15 cellular contexts compared by ENCODE assay signal in the genomic region with DNA sequence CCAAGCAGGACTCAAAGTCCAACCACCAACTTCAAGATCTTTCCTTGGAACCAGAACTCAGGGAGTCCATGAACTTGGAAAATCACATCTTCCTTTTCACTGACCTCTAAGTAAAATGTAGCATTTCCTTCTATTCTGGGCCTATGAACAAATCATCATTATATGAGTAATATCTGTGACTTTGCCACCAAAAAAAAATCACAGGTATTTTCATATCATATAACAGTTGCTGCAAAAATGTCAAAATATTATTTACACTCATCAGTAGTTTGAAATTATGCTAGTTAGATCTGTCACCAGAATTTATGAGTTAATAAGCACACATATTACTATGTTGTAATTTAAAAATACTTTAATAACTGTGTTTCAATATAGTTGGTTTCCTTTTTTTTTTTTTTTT. TPM values are rescaled to one million over a fixed set of nuclear protein-coding genes. Genes with fewer than 3 reads are reported as not detected.
DNase-seq lines count a peak whose midpoint lies in the region; ATAC-seq and TF ChIP-seq lines count a peak whose summit lies in the region.
"Had no signal": no experiment of that assay in that cellular context is flagged by ENCODE, and none has a peak within 500 bp of the region (broad histone marks: within the 10 kb centered on the region; RNA-seq: fewer than 3 reads in every experiment).

No MANE protein-coding gene starts in this region.

- H3K9me3 Mint-ChIP-seq in memory B cell = no peaks in the 10 kb centered on the region
- H3K9me3 Mint-ChIP-seq: immature natural killer cell had no signal

- H3K4me3 ChIP-seq in GM23248 (peak overlapping the region; percentile 41), brain microvascular endothelial cell (ENCODE audit: low read depth, low read length) (no peak overlapping the region), MG63 (no peak overlapping the region; the same call in 1 of the 2 replicates)
- H3K4me3 ChIP-seq: GM23338 had no signal

- peaks cover 39% of the 10 kb centered on the region for H3K4me1 Mint-ChIP-seq in memory B cell

- H3K27me3 Mint-ChIP-seq in memory B cell = no peaks in the 10 kb centered on the region

- H3K27ac ChIP-seq in GM23248 (peak overlapping the region; percentile 99), brain microvascular endothelial cell (peak overlapping the region; percentile 80), substantia nigra (ENCODE audit: low read depth, low read length, poor library complexity, severe bottlenecking) (peak overlapping the region; percentile 93)

- in situ Hi-C loops in GM23248 (cut with MboI) = no loop called here
- in situ Hi-C loops in brain microvascular endothelial cell (cut with HindIII; ENCODE audit: low pct_ligation_motif_present, low sequenced_read_pairs) = no loop called here

- H4K20me1 ChIP-seq in GM23248 (ENCODE audit: insufficient read depth) = no peaks in the 10 kb centered on the region

- H3K27me3 ChIP-seq in GM23248 (replicated peaks; ENCODE audit: insufficient read depth) (no peaks in the 10 kb centered on the region), brain microvascular endothelial cell (replicated peaks) (no peaks in the 10 kb centered on the region), MG63 (no peaks in the 10 kb centered on the region)

- H3K9me2 ChIP-seq in GM23248 (ENCODE audit: insufficient read depth) = no peaks in the 10 kb centered on the region

- peak overlapping the region; percentile 53 for H3K4me2 ChIP-seq in GM23248 (ENCODE audit: unreplicated experiment)
- H3K4me2 ChIP-seq: GM23338 had no signal

- peaks cover 76% of the 10 kb centered on the region for H3K79me2 ChIP-seq in GM23248 (ENCODE audit: insufficient read depth)

- H3K9ac ChIP-seq in GM23248 = peak overlapping the region; percentile 74

- no peak for TF ChIP-seq CTCF in brain microvascular endothelial cell (IDR thresholded peaks at IDR 0.05; ENCODE audit: low read depth, low read length, missing control alignments)

- DNase-seq in GM23248 = no peak
- DNase-seq in brain microvascular endothelial cell = no peak
- no peak for DNase-seq in memory B cell (ENCODE audit: low spot score in 2 of 2)
- no peak for DNase-seq in substantia nigra (lab: John Stamatoyannopoulos, UW)
- DNase-seq in MG63 = no peak
- DNase-seq: immature natural killer cell; NCI-H2029 treated with DMSO at 0.1 percent for 48 hours; NK-92 treated with Interleukin-12 subunit alpha and Interleukin-12 subunit beta, amount 100 ng/mL, for 24 hours; occipital lobe had no signal

- H3K4me3 Mint-ChIP-seq in memory B cell = no peak overlapping the region
- H3K4me3 Mint-ChIP-seq: GM23338, immature natural killer cell had no signal

- H3K36me3 ChIP-seq in GM23248 (ENCODE audit: low read depth) (no peaks in the 10 kb centered on the region), brain microvascular endothelial cell (replicated peaks) (no peaks in the 10 kb centered on the region), MG63 (peaks cover 64% of the 10 kb centered on the region)

- peaks cover 43% of the 10 kb centered on the region for H3K4me1 ChIP-seq in GM23248 (ENCODE audit: insufficient read depth)

- peak overlapping the region; percentile 61; the same call in 1 of the 2 replicates for H2AFZ ChIP-seq in GM23248
- H2AFZ ChIP-seq: GM23338 had no signal

- H3F3A ChIP-seq in GM23248 (ENCODE audit: insufficient read depth) = peaks cover 38% of the 10 kb centered on the region

- H3K9me3 ChIP-seq in GM23248 (ENCODE audit: low read depth) (no peaks in the 10 kb centered on the region), MG63 (no peaks in the 10 kb centered on the region)

- peaks cover 8% of the 10 kb centered on the region for H3K36me3 Mint-ChIP-seq in memory B cell
- H3K36me3 Mint-ChIP-seq: immature natural killer cell had no signal

- peak overlapping the region; percentile 88 for H3K27ac Mint-ChIP-seq in memory B cell
- H3K27ac Mint-ChIP-seq: GM23338, immature natural killer cell had no signal

- ATAC-seq in memory B cell (ENCODE audit: low read depth) = no peak
- ATAC-seq in GM21360 (IDR thresholded peaks at IDR 0.05; ENCODE audit: unreplicated experiment) = no peak
- no peak for ATAC-seq in GM18511 (IDR thresholded peaks at IDR 0.05; ENCODE audit: unreplicated experiment)
- ATAC-seq in GM19351 (IDR thresholded peaks at IDR 0.05; ENCODE audit: unreplicated experiment) = no peak
- ATAC-seq: GM23338 had no signal

RNA-seq across cellular contexts. Expression of a gene that starts 27.3 kb away (rescaled TPM):
- total RNA-seq in GM23248 (2014; rRNA removed; shearing (Covaris generic)) = 0.32 and 0.76 TPM in 2 replicates
- 0.20 and 0.24 TPM in 2 replicates for polyA plus RNA-seq in GM23248 (2016; fragmentation: Nextera tagmentation; extraction: Ambion mirVana)
- not detected in 2 replicates for total RNA-seq in MG63 (2014; rRNA removed; shearing (Covaris generic); ENCODE audit: low replicate concordance)
- total RNA-seq: HT1080; T-helper 2 cell treated with Interferon-gamma antibody and Interleukin-4, amounts not matched to agents 100 ng/mL and 5 ng/mL, for 36 hours had no signal
